Comparison of ENCODE assay signal across 8 cellular contexts in genomic region chr7:7099584-7100014, GRCh38.
DNase-seq lines count a peak whose midpoint lies in the region; ATAC-seq and TF ChIP-seq lines count a peak whose summit lies in the region.

No MANE protein-coding gene starts in this region.

- 8% methylated on average over 1 of the region's 1 CpG for WGBS in hepatocyte (ENCODE audit: low lambda C conversion rate, missing lambda C conversion rate)

- ATAC-seq in HG03354 (IDR thresholded peaks at IDR 0.05; ENCODE audit: poor library complexity, severe bottlenecking, unreplicated experiment) (no peak), HG03159 (IDR thresholded peaks at IDR 0.05; ENCODE audit: unreplicated experiment) (no peak)

- no peaks in the 10 kb centered on the region for H3K27me3 ChIP-seq in ascending aorta
- no peaks in the 10 kb centered on the region for H3K27me3 ChIP-seq in hepatocyte

- no peaks in the 10 kb centered on the region for H3K36me3 ChIP-seq in ascending aorta
- H3K36me3 ChIP-seq in hepatocyte (replicated peaks; ENCODE audit: insufficient read depth, low read depth): no peaks in the 10 kb centered on the region

- H3K27ac ChIP-seq in ascending aorta (no peak overlapping the region), hepatocyte (peak overlapping the region; percentile 18)

- no peak overlapping the region for H2AFZ ChIP-seq in hepatocyte

- H3K4me1 ChIP-seq in ascending aorta: no peaks in the 10 kb centered on the region
- H3K4me1 ChIP-seq in hepatocyte (ENCODE audit: insufficient read depth): peaks cover 13% of the 10 kb centered on the region

- no peaks in the 10 kb centered on the region for H3K79me2 ChIP-seq in hepatocyte

- no peaks in the 10 kb centered on the region for H3K9me3 ChIP-seq in ascending aorta
- no peaks in the 10 kb centered on the region for H3K9me3 ChIP-seq in hepatocyte (ENCODE audit: low read depth)

- H3K4me3 ChIP-seq in AG09309 (ENCODE audit: control insufficient read depth, low read depth, low read length) (no peak overlapping the region), ascending aorta (no peak overlapping the region), hepatocyte (no peak overlapping the region), skeletal muscle cell (ENCODE audit: low read depth, low read length) (no peak overlapping the region)

- DNase-seq in AG09309 (ENCODE audit: low read depth) (peak; percentile 79), HuH-7 (ENCODE audit: low spot score) (peak; percentile 53), ascending aorta (ENCODE audit: low spot score in 2 of 2) (peak; percentile 13 to 83), hepatocyte (ENCODE audit: low spot score) (peak; percentile 92), skeletal muscle cell (ENCODE audit: low read depth) (peak; percentile 89), DMS79 treated with DMSO at 0.1 percent for 48 hours (lab: John Stamatoyannopoulos, UW) (no peak)

- H4K20me1 ChIP-seq in hepatocyte (ENCODE audit: insufficient read depth, poor library complexity, severe bottlenecking): no peaks in the 10 kb centered on the region

- H3K9me2 ChIP-seq in hepatocyte (replicated peaks; ENCODE audit: insufficient read depth): no peaks in the 10 kb centered on the region

- intact Hi-C loops in ascending aorta (cut with DNase I): loop anchor here (5.0 to 10.0 kb wide), 3 partner anchors 83 to 1115 kb away; partner anchors contain the start of genes C1GALT1 and MIOS

- peak overlapping the region; percentile 15 for H3K4me2 ChIP-seq in hepatocyte

- no peak for TF ChIP-seq CTCF in AG09309 (IDR thresholded peaks at IDR 0.05; ENCODE audit: control insufficient read depth, insufficient read depth, low read depth, low read length, missing control alignments)
- no peak for TF ChIP-seq CTCF in ascending aorta (IDR thresholded peaks at IDR 0.05)
- no peak for TF ChIP-seq CTCF in hepatocyte (IDR thresholded peaks at IDR 0.05; ENCODE audit: poor library complexity)
